21 cellular contexts compared by ENCODE assay signal in genomic region chr16:13325396-13325795, GRCh38.
A peak's percentile ranks its signal among the peaks of the same experiment; 100 is the strongest.
DNase-seq lines count a peak whose midpoint lies in the region; ATAC-seq, FAIRE-seq and TF ChIP-seq lines count a peak whose summit lies in the region.
"Had no signal": no experiment of that assay in that cellular context is flagged by ENCODE, and none has a peak within 500 bp of the region (broad histone marks: within the 10 kb centered on the region; RNA-seq: fewer than 3 reads in every experiment).

No MANE protein-coding gene starts in this region.

- no peaks in the 10 kb centered on the region for H3K9me1 ChIP-seq in keratinocyte (ENCODE audit: control insufficient read depth, extremely low read depth, insufficient read depth, low read length)

- FAIRE-seq in H1 (lab: Jason Lieb, UNC) (no peak), keratinocyte (lab: Jason Lieb, UNC) (peak; percentile 23)
- FAIRE-seq: GM12878, GM18507, H54 had no signal

- H3K4me3 ChIP-seq in GM23338 (no peak overlapping the region), H1 (ENCODE audit: extremely low read depth in 1 of 4, insufficient read depth in 2 of 4, low read depth in 3 of 4, low read length in 4 of 4) (no peak overlapping the region), keratinocyte (ENCODE audit: control insufficient read depth in 2 of 3, extremely low read depth in 1 of 3, insufficient read depth in 2 of 3, low read depth in 1 of 3, low read length in 3 of 3) (no peak overlapping the region)
- H3K4me3 ChIP-seq: BLaER1, GM12878, GM23248, HAP-1 had no signal

- H3K36me3 ChIP-seq in GM23338 (ENCODE audit: insufficient read depth) = no peaks in the 10 kb centered on the region
- H3K36me3 ChIP-seq in H1 (ENCODE audit: control insufficient read depth in 2 of 4, insufficient read depth in 4 of 4, low read length in 3 of 4) = no peaks in the 10 kb centered on the region
- no peaks in the 10 kb centered on the region for H3K36me3 ChIP-seq in keratinocyte (ENCODE audit: control insufficient read depth in 2 of 2, extremely low read depth in 1 of 2, insufficient read depth in 2 of 2, low read length in 2 of 2)
- H3K36me3 ChIP-seq: BLaER1, HAP-1 had no signal

- H2AFZ ChIP-seq in GM23338 = no peak overlapping the region
- no peak overlapping the region for H2AFZ ChIP-seq in H1 (ENCODE audit: low read length)
- no peak overlapping the region for H2AFZ ChIP-seq in keratinocyte (ENCODE audit: control insufficient read depth, low read length)
- H2AFZ ChIP-seq: GM23248 had no signal

- no peak for TF ChIP-seq POLR2A in H1 (IDR thresholded peaks at IDR 0.05; ENCODE audit: control extremely low read depth in 1 of 2, low read depth in 2 of 2, low read length in 2 of 2)

- H3K9me3 ChIP-seq in H1 (ENCODE audit: insufficient read depth in 2 of 2, low read depth in 1 of 2, low read length in 1 of 2) (no peaks in the 10 kb centered on the region), keratinocyte (ENCODE audit: control insufficient read depth, low read depth, low read length) (no peaks in the 10 kb centered on the region)
- H3K9me3 ChIP-seq: BLaER1, Caco-2, HAP-1 had no signal

- no peak overlapping the region for H3K14ac ChIP-seq in H1 (ENCODE audit: insufficient read length)

- H3K9me2 ChIP-seq in GM23338 (ENCODE audit: insufficient read depth) = 0 out of 2 replicates have a peak, but pooled peaks cover 4% of the 10 kb centered on the region

- 0 out of 3 replicates have a peak, but pooled peaks cover 3% of the 10 kb centered on the region for H3K36me3 Mint-ChIP-seq in GM23338 (ENCODE audit: low read depth)
- H3K36me3 Mint-ChIP-seq: CD4-positive, CD25-positive, alpha-beta regulatory T cell; CD8-positive, alpha-beta T cell had no signal

- H3K4me1 Mint-ChIP-seq in GM23338 = peaks cover 34% of the 10 kb centered on the region
- H3K4me1 Mint-ChIP-seq: B cell; CD4-positive, CD25-positive, alpha-beta regulatory T cell had no signal

- peak overlapping the region; percentile 62; the same call in 1 of the 2 replicates for H2BK12ac ChIP-seq in H1 (ENCODE audit: low read depth, low read length)

- no peak overlapping the region; the same call in 1 of the 2 replicates for H2AK5ac ChIP-seq in H1 (ENCODE audit: low read depth, low read length)

- no peak overlapping the region for H2BK120ac ChIP-seq in H1 (replicated peaks; ENCODE audit: low read depth, low read length)

- H3K4me1 ChIP-seq in GM23338 (ENCODE audit: insufficient read depth) (peaks cover 37% of the 10 kb centered on the region), H1 (replicated peaks in 1 of 4; ENCODE audit: control insufficient read depth in 3 of 4, insufficient read depth in 4 of 4, low read length in 3 of 4) (peaks cover 0 to 8% (median 4%) of the 10 kb centered on the region in 4 experiments; a peak in 5 of 7 replicates), keratinocyte (ENCODE audit: control insufficient read depth, extremely low read depth, insufficient read depth, low read length) (no peaks in the 10 kb centered on the region)
- H3K4me1 ChIP-seq: BLaER1, Caco-2, HAP-1 had no signal

- no peak overlapping the region for H3K4me3 Mint-ChIP-seq in GM23338
- H3K4me3 Mint-ChIP-seq: B cell; CD4-positive, CD25-positive, alpha-beta regulatory T cell; CD8-positive, alpha-beta T cell; HFFc6 had no signal

- H4K8ac ChIP-seq in H1 (ENCODE audit: extremely low read depth, insufficient read depth, low read length) = no peak overlapping the region; the same call in 1 of the 2 replicates

- H3K4me2 ChIP-seq in GM23338 (no peak overlapping the region; the same call in 1 of the 2 replicates), H1 (ENCODE audit: insufficient read depth in 1 of 2, low read depth in 2 of 2, low read length in 2 of 2) (no peak overlapping the region), keratinocyte (ENCODE audit: control insufficient read depth, extremely low read depth, insufficient read depth, low read depth, low read length) (no peak overlapping the region)
- H3K4me2 ChIP-seq: BLaER1 had no signal

- no peak overlapping the region for H4K91ac ChIP-seq in H1 (replicated peaks; ENCODE audit: insufficient read length, low read length)

- H3K4ac ChIP-seq in H1 (replicated peaks; ENCODE audit: insufficient read length, low read depth, low read length) = peak overlapping the region; percentile 91

- ATAC-seq in GM23338 = no peak
- no peak for ATAC-seq in GM19395 (IDR thresholded peaks at IDR 0.05; ENCODE audit: unreplicated experiment)
- ATAC-seq: CD8-positive, alpha-beta T cell; GM12878 had no signal

- no peak overlapping the region for H2BK15ac ChIP-seq in H1 (ENCODE audit: low read length)

- peak overlapping the region; percentile 92; the same call in 1 of the 2 replicates for H2BK20ac ChIP-seq in H1 (ENCODE audit: low read length)

- no peak for TF ChIP-seq RAD21 in H1 (IDR thresholded peaks at IDR 0.05 in 1 of 2, conservative IDR thresholded peaks at IDR 0.05 in 1 of 2; ENCODE audit: low read depth in 2 of 2, low read length in 2 of 2)

- H3K23me2 ChIP-seq in H1 (ENCODE audit: low read depth, low read length) = no peaks in the 10 kb centered on the region

- H3K27ac ChIP-seq in GM23338 (ENCODE audit: low read depth) (no peak overlapping the region), H1 (ENCODE audit: low read depth, low read length) (no peak overlapping the region), keratinocyte (ENCODE audit: control insufficient read depth, insufficient read depth, low read length) (no peak overlapping the region)
- H3K27ac ChIP-seq: BLaER1, C4-2B, GM23248 had no signal

- H3K18ac ChIP-seq in H1 (ENCODE audit: extremely low read depth, low read length) = peak overlapping the region; percentile 42; the same call in 1 of the 2 replicates

- no peaks in the 10 kb centered on the region for H3F3A ChIP-seq in GM23338 (replicated peaks; ENCODE audit: low read depth)

- TF ChIP-seq EP300 in H1 (IDR thresholded peaks at IDR 0.05; ENCODE audit: borderline replicate concordance in 1 of 2, low read depth in 2 of 2, low read length in 2 of 2) = no peak

- H2BK5ac ChIP-seq in H1 (ENCODE audit: low read depth, low read length) = no peak overlapping the region

- peaks cover 21% of the 10 kb centered on the region for H3K27me3 ChIP-seq in GM23338 (ENCODE audit: insufficient read depth)
- H3K27me3 ChIP-seq in H1 (replicated peaks in 1 of 4; ENCODE audit: control insufficient read depth in 3 of 4, extremely low read depth in 1 of 4, insufficient read depth in 3 of 4, low read length in 3 of 4) = peaks cover 0 to 5% (median 0%) of the 10 kb centered on the region in 4 experiments; a peak in 2 of 7 replicates
- no peaks in the 10 kb centered on the region for H3K27me3 ChIP-seq in keratinocyte (ENCODE audit: control insufficient read depth, extremely low read depth, insufficient read depth, low read length)
- H3K27me3 ChIP-seq: BLaER1 had no signal

- DNase-seq in GM23338 (ENCODE audit: low spot score) (peak; percentile 20), H1 (ENCODE audit: low read depth in 1 of 2, low spot score in 2 of 2) (no peak), keratinocyte (ENCODE audit: low read depth, low spot score) (no peak), hippocampal formation (lab: John Stamatoyannopoulos, UW) (no peak)
- DNase-seq in activated CD4-positive, alpha-beta T cell treated with anti-CD3 and anti-CD28 coated beads for 4 hours = no peak
- DNase-seq: Caco-2; CD4-positive, CD25-positive, alpha-beta regulatory T cell; CD8-positive, alpha-beta T cell; DMS153; DND-41; GDM1; GM23248; HFFc6 had no signal

- no peak overlapping the region for H3K27ac Mint-ChIP-seq in GM23338
- H3K27ac Mint-ChIP-seq: B cell; CD4-positive, CD25-positive, alpha-beta regulatory T cell; CD8-positive, alpha-beta T cell; HFFc6 had no signal

- H3K27me3 Mint-ChIP-seq in GM23338 (ENCODE audit: insufficient read depth, low read depth, poor library complexity) = peaks cover 5% of the 10 kb centered on the region
- H3K27me3 Mint-ChIP-seq: B cell; CD4-positive, CD25-positive, alpha-beta regulatory T cell had no signal

- no peaks in the 10 kb centered on the region for H3K9me3 Mint-ChIP-seq in GM23338

- CTCF ChIA-PET in H1 (lab: Charles Lee; ENCODE audit: partially characterized antibody) = no interaction called here

- no peaks in the 10 kb centered on the region for H4K20me1 ChIP-seq in GM23338 (replicated peaks; ENCODE audit: insufficient read depth)
- no peaks in the 10 kb centered on the region for H4K20me1 ChIP-seq in H1 (replicated peaks in 1 of 2; ENCODE audit: control insufficient read depth in 1 of 2, insufficient read depth in 2 of 2, low read length in 2 of 2)
- no peaks in the 10 kb centered on the region for H4K20me1 ChIP-seq in keratinocyte (ENCODE audit: control insufficient read depth, extremely low read depth, insufficient read depth, low read length)
- H4K20me1 ChIP-seq: BLaER1 had no signal

- H3K79me2 ChIP-seq in GM23338 (replicated peaks; ENCODE audit: insufficient read depth) = no peaks in the 10 kb centered on the region
- H3K79me2 ChIP-seq in H1 (ENCODE audit: control insufficient read depth in 1 of 2, insufficient read depth in 2 of 2, low read length in 2 of 2) = no peaks in the 10 kb centered on the region
- H3K79me2 ChIP-seq in keratinocyte (ENCODE audit: control insufficient read depth, insufficient read depth, low read length) = no peaks in the 10 kb centered on the region

- no peak for TF ChIP-seq CTCF in GM23338 (conservative IDR thresholded peaks at IDR 0.05; ENCODE audit: low read depth in 2 of 2)
- TF ChIP-seq CTCF in H1 (IDR thresholded peaks at IDR 0.05; ENCODE audit: control extremely low read depth in 1 of 3, insufficient read depth in 1 of 3, low read depth in 1 of 3, low read length in 3 of 3) = no peak
- no peak for TF ChIP-seq CTCF in keratinocyte (optimal IDR thresholded peaks at IDR 0.05 in 1 of 3, IDR thresholded peaks at IDR 0.05 in 1 of 3, conservative IDR thresholded peaks at IDR 0.05 in 1 of 3; ENCODE audit: extremely low read depth in 1 of 3, insufficient read depth in 2 of 3, low read length in 3 of 3)

- dilution Hi-C loops in keratinocyte (cut with MboI; ENCODE audit: extremely low pct_ligation_motif_present, low sequenced_read_pairs) = no loop called here

- H4K5ac ChIP-seq in H1 (ENCODE audit: insufficient read length, low read depth, low read length) = no peak overlapping the region

- no peak overlapping the region for H3K23ac ChIP-seq in H1 (ENCODE audit: insufficient read length)

- H3K79me1 ChIP-seq in H1 (ENCODE audit: low read depth, low read length) = no peaks in the 10 kb centered on the region

- POLR2A ChIA-PET in H1 (lab: Charles Lee; ENCODE audit: partially characterized antibody) = no interaction called here

- no peak overlapping the region for H3K56ac ChIP-seq in H1 (replicated peaks; ENCODE audit: insufficient read length, low read depth, low read length)

- no peak overlapping the region for H3K9ac ChIP-seq in H1 (replicated peaks in 1 of 4; ENCODE audit: extremely low read depth in 1 of 4, low read depth in 3 of 4, low read length in 3 of 4)
- no peak overlapping the region for H3K9ac ChIP-seq in keratinocyte (ENCODE audit: control insufficient read depth, extremely low read depth, insufficient read depth, low read length)
- H3K9ac ChIP-seq: BLaER1, GM23248 had no signal

- 87% methylated on average over 5 of the region's 5 CpGs; no CpG with 5 or more reads in 1 of the 2 experiments for WGBS in H1 (ENCODE audit: extremely low coverage in 1 of 2, insufficient coverage in 1 of 2, insufficient read length in 1 of 2, insufficient replicate concordance in 2 of 2, low coverage in 1 of 2, low lambda C conversion rate in 2 of 2, missing lambda C conversion rate in 1 of 2), 2 experiments

TF ChIP-seq in H1, 55 proteins besides CTCF, POLR2A, EP300 and RAD21 (continues in another document):
- no peak for TF ChIP-seq SIX5 (IDR thresholded peaks at IDR 0.05; ENCODE audit: low read depth, low read length)
